Comparison of ENCODE assay signal across 10 cellular contexts in the genomic region with DNA sequence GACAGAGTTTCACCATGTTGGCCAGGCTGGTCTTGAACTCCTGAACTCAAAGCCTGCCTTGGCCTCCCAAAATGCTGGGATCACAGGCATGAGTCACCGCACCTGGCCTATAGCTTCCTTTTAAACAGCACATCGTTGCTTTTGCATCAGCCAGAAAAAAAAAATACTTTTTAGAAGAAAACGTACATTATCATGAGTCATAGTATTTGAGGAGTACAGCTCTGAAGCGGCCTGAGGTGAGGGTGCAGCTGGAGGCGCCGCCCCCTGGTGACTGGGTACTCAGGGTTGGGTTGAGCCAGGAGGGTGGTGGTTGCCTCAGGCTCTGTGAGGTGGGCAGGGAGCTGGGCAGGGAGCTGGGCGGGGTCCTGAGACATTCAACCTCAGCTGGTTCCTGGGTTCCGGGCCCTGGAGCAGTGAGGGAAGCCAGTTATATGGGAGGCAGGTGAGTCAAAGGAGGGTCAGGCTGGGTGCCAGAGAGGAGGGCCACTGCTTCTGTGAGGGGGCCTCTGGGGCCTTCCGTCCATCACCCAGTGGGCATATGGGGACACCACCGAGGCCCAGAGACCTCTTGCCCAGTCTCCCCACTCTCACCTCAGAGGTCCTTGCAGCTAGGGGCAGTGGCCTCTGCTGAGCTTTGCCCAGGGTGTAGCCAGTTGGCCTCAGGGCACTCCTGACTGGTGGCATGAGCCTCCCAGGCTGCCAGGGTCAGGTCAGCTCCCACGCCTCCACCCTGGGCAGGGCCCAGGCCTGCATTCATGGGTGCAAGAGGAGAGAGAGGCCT.
DNase-seq lines count a peak whose midpoint lies in the region; ATAC-seq lines count a peak whose summit lies in the region.
"Had no signal": no experiment of that assay in that cellular context is flagged by ENCODE, and none has a peak within 500 bp of the region (broad histone marks: within the 10 kb centered on the region; RNA-seq: fewer than 3 reads in every experiment).

No MANE protein-coding gene starts in this region.

- in situ Hi-C loops in ACHN (cut with HindIII; ENCODE audit: low pct_ligation_motif_present, low pct_unique_long_range_greater_than_20kb, low sequenced_read_pairs) = no loop called here

- DNase-seq in ACHN (peak; percentile 62), HPDE6-E6E7 (ENCODE audit: extremely low spot score) (peak; percentile 100), astrocyte of the hippocampus (ENCODE audit: low read depth, low spot score) (peak; percentile 84), left kidney (ENCODE audit: low read depth, low spot score) (peak; percentile 23), NCI-H748 treated with DMSO at 0.1 percent for 48 hours (lab: John Stamatoyannopoulos, UW) (no peak), ecto neural progenitor cell (ENCODE audit: low spot score) (no peak), globus pallidus (ENCODE audit: low spot score) (no peak)
- DNase-seq: NCI-H1105 had no signal

- ATAC-seq in GM18511 (IDR thresholded peaks at IDR 0.05; ENCODE audit: unreplicated experiment) = no peak
- ATAC-seq: GM12878 had no signal

Comparison
In these comparisons a context has a peak if more than half of its experiments do, and no peak if none do; other contexts are left out.
1. DNase-seq: peak in ACHN (single experiment), HPDE6-E6E7 (single experiment), astrocyte of the hippocampus (single experiment) and left kidney (single experiment); none in NCI-H748 treated with DMSO at 0.1 percent for 48 hours (single experiment), ecto neural progenitor cell (single experiment) and globus pallidus (single experiment).